ENCODE assay signal across 11 cellular contexts in the genomic region with DNA sequence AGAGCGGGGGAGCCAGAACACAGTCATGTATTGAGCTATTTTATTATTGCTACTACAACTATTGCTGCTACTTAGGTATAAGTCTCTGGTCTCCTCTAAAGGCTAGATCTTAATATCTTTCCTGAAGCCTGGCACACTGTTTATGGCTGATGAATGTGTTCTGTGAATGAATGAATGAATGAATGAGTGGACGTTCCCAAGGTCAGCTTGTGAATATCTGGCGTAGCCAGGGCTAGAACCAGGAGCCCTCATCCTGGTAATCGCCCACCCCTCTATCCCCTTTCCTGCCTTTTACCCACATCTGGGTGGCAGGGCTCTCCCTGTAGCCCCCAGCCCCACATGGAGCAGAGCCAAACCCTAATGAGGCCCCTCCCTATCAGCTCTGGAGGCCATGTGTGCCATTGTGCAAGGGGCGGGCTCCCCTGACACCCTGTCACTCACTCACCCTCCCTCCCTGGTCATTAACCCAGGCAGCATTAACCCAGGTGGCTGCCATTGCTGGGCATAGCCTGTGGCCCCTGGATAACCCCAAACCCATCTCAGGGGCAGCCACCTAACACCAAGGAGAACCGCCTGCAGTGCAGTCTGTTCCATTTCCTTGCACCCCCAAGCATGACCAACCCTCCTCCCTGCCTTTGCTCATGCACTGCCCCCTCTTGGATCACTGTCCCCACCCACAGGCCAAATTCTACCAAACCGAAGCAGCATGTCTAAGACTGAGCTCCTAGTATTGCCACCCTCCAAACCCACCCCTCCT. TPM values are rescaled to one million over a fixed set of nuclear protein-coding genes. Genes with fewer than 3 reads are reported as not detected.
DNase-seq lines count a peak whose midpoint lies in the region; ATAC-seq and TF ChIP-seq lines count a peak whose summit lies in the region.
"Had no signal": no experiment of that assay in that cellular context is flagged by ENCODE, and none has a peak within 500 bp of the region (broad histone marks: within the 10 kb centered on the region; RNA-seq: fewer than 3 reads in every experiment).

No MANE protein-coding gene starts in this region.

- no peaks in the 10 kb centered on the region for H3K9me3 Mint-ChIP-seq in H9
- H3K9me3 Mint-ChIP-seq in activated naive CD8-positive, alpha-beta T cell treated with anti-CD3 and anti-CD28 coated beads, Interleukin-2, amount 50 U/mL, for 24 hours, result no peaks in the 10 kb centered on the region
- no peaks in the 10 kb centered on the region for H3K9me3 Mint-ChIP-seq in nephron progenitor cell
- no peaks in the 10 kb centered on the region for H3K9me3 Mint-ChIP-seq in mesothelial cell of epicardium

- peaks cover 3% of the 10 kb centered on the region; the same call in 1 of the 2 replicates for H3K4me1 ChIP-seq in H9 (ENCODE audit: insufficient read depth, low read length)

- H3K4me3 ChIP-seq in GM06990 (replicated peaks; ENCODE audit: low read depth, low read length), result peak overlapping the region; percentile 91
- H3K4me3 ChIP-seq: lung had no signal

- H3K4ac ChIP-seq in H9 (ENCODE audit: low read depth, low read length), result no peak overlapping the region

- no peak overlapping the region for H2BK15ac ChIP-seq in H9 (ENCODE audit: low read depth, low read length)

- H2BK12ac ChIP-seq in H9 (ENCODE audit: insufficient read length, low read depth, low read length), result no peak overlapping the region

- H3K9me3 ChIP-seq in H9 (ENCODE audit: control insufficient read depth, low read depth, low read length), result no peaks in the 10 kb centered on the region

- no peak overlapping the region for H3T11ph ChIP-seq in H9 (ENCODE audit: low read length)

- H2AFZ ChIP-seq in H9 (ENCODE audit: low read length), result no peak overlapping the region

- no peak overlapping the region for H2BK20ac ChIP-seq in H9 (ENCODE audit: low read depth, low read length, poor library complexity, severe bottlenecking)

- H3K27ac Mint-ChIP-seq in H9 (peak overlapping the region; percentile 5 to 73 (median 20); a peak in 2 of 7 replicates), nephron progenitor cell (peak overlapping the region; percentile 60), mesothelial cell of epicardium (no peak overlapping the region)
- H3K27ac Mint-ChIP-seq in activated naive CD8-positive, alpha-beta T cell treated with anti-CD3 and anti-CD28 coated beads, Interleukin-2, amount 50 U/mL, for 24 hours, result peak overlapping the region; percentile 97

- H3K79me1 ChIP-seq in H9 (ENCODE audit: insufficient read depth, low read depth, low read length, poor library complexity, severe bottlenecking), result no peaks in the 10 kb centered on the region

- no peak overlapping the region for H3K56ac ChIP-seq in H9 (ENCODE audit: insufficient read length, low read depth, low read length)

- ATAC-seq in activated naive CD8-positive, alpha-beta T cell treated with anti-CD3 and anti-CD28 coated beads, Interleukin-2, amount 50 U/mL, for 24 hours, result no peak

- H3K27ac ChIP-seq in H9 (ENCODE audit: insufficient read length, low read depth, low read length), result no peak overlapping the region

- no peak overlapping the region for H2BK5ac ChIP-seq in H9 (ENCODE audit: insufficient read length, low read length)

- no peak overlapping the region for H3K18ac ChIP-seq in H9 (ENCODE audit: insufficient read length, low read depth, low read length)

- no peaks in the 10 kb centered on the region for H4K20me1 ChIP-seq in H9 (ENCODE audit: control insufficient read depth, insufficient read depth, insufficient read length)

- H3K4me1 Mint-ChIP-seq in H9, result peaks cover 56 to 60% of the 10 kb centered on the region in 2 experiments
- H3K4me1 Mint-ChIP-seq in activated naive CD8-positive, alpha-beta T cell treated with anti-CD3 and anti-CD28 coated beads, Interleukin-2, amount 50 U/mL, for 24 hours, result peaks cover 81% of the 10 kb centered on the region
- H3K4me1 Mint-ChIP-seq in nephron progenitor cell, result peaks cover 76% of the 10 kb centered on the region
- H3K4me1 Mint-ChIP-seq in mesothelial cell of epicardium, result peaks cover 47% of the 10 kb centered on the region

- no peak overlapping the region for H4K5ac ChIP-seq in H9 (ENCODE audit: insufficient read length, low read depth, low read length)

- no peaks in the 10 kb centered on the region for H3K27me3 Mint-ChIP-seq in H9 (ENCODE audit: low read depth)
- H3K27me3 Mint-ChIP-seq in activated naive CD8-positive, alpha-beta T cell treated with anti-CD3 and anti-CD28 coated beads, Interleukin-2, amount 50 U/mL, for 24 hours, result no peaks in the 10 kb centered on the region
- no peaks in the 10 kb centered on the region for H3K27me3 Mint-ChIP-seq in nephron progenitor cell (ENCODE audit: low read depth, poor library complexity)
- H3K27me3 Mint-ChIP-seq in mesothelial cell of epicardium (ENCODE audit: low read depth), result no peaks in the 10 kb centered on the region

- H3K14ac ChIP-seq in H9 (ENCODE audit: insufficient read depth, low read length), result no peak overlapping the region

- no peak overlapping the region for H3K23ac ChIP-seq in H9 (ENCODE audit: insufficient read length, low read depth, low read length)

- TF ChIP-seq CTCF in GM06990 (IDR thresholded peaks at IDR 0.05; ENCODE audit: insufficient read depth, low read length, poor library complexity, severe bottlenecking) (peak; percentile 37), H9 (conservative IDR thresholded peaks at IDR 0.05) (no peak), nephron progenitor cell (IDR thresholded peaks at IDR 0.05) (no peak), mesothelial cell of epicardium (IDR thresholded peaks at IDR 0.05; ENCODE audit: unreplicated experiment) (no peak)

- no peak overlapping the region for H3K9ac ChIP-seq in H9 (ENCODE audit: extremely low read depth, insufficient read length, low read length)

- peaks cover 7% of the 10 kb centered on the region for H3K36me3 ChIP-seq in GM06990 (ENCODE audit: control insufficient read depth, insufficient read depth, low read length)

- H3K79me2 ChIP-seq in H9 (ENCODE audit: insufficient read depth, low read length), result no peaks in the 10 kb centered on the region; the same call in 1 of the 2 replicates

- no peak overlapping the region for H2AK5ac ChIP-seq in H9 (ENCODE audit: insufficient read length, low read length)

- no peak overlapping the region for H4K8ac ChIP-seq in H9 (replicated peaks; ENCODE audit: insufficient read length, low read depth, low read length)

- H3K4me2 ChIP-seq in H9 (ENCODE audit: insufficient read depth, insufficient read length, low read length), result no peak overlapping the region

- WGBS in H9 (ENCODE audit: extremely low coverage, insufficient read length, low lambda C conversion rate), result no CpG with 5 or more reads among the region's 7 CpGs

- DNase-seq in GM06990 (ENCODE audit: extremely low read depth, insufficient read length), result no peak
- no peak for DNase-seq in H9
- peak; percentile 36 for DNase-seq in activated naive CD8-positive, alpha-beta T cell treated with anti-CD3 and anti-CD28 coated beads, Interleukin-2, amount 50 U/mL, for 24 hours
- no peak for DNase-seq in nephron progenitor cell
- no peak for DNase-seq in putamen (ENCODE audit: low spot score)
- no peak for DNase-seq in T1000 (lab: John Stamatoyannopoulos, UW)
- DNase-seq in effector CD8-positive, alpha-beta T cell (lab: John Stamatoyannopoulos, UW), result no peak
- DNase-seq in mesothelial cell of epicardium (ENCODE audit: low spot score in 2 of 2, unreplicated experiment in 2 of 2), result no peak
- DNase-seq: OCI-M1, small intestine had no signal

- H3K23me2 ChIP-seq in H9 (ENCODE audit: insufficient read length, low read depth, low read length, poor library complexity, severe bottlenecking), result no peaks in the 10 kb centered on the region

- H4K91ac ChIP-seq in H9 (ENCODE audit: insufficient read length, low read depth, low read length), result no peak overlapping the region

- H3K36me3 Mint-ChIP-seq in H9 (ENCODE audit: insufficient read depth in 1 of 3, low read depth in 3 of 3) (peaks cover 0 to 16% (median 0%) of the 10 kb centered on the region in 3 experiments; a peak in 4 of 7 replicates), nephron progenitor cell (ENCODE audit: low read depth) (no peaks in the 10 kb centered on the region), mesothelial cell of epicardium (no peaks in the 10 kb centered on the region)
- H3K36me3 Mint-ChIP-seq in activated naive CD8-positive, alpha-beta T cell treated with anti-CD3 and anti-CD28 coated beads, Interleukin-2, amount 50 U/mL, for 24 hours (ENCODE audit: low read depth), result peaks cover 58% of the 10 kb centered on the region

- H3K4me3 Mint-ChIP-seq in H9 (no peak overlapping the region; a peak in 1 of 5 replicates), nephron progenitor cell (no peak overlapping the region), mesothelial cell of epicardium (no peak overlapping the region)
- H3K4me3 Mint-ChIP-seq in activated naive CD8-positive, alpha-beta T cell treated with anti-CD3 and anti-CD28 coated beads, Interleukin-2, amount 50 U/mL, for 24 hours, result peak overlapping the region; percentile 87

- H2BK120ac ChIP-seq in H9 (ENCODE audit: low read depth, low read length, poor library complexity, severe bottlenecking), result no peak overlapping the region

- H3K27me3 ChIP-seq in GM06990 (replicated peaks; ENCODE audit: control insufficient read depth, insufficient read depth, low read length) (no peaks in the 10 kb centered on the region), H9 (ENCODE audit: insufficient read depth, low read length) (no peaks in the 10 kb centered on the region)

RNA-seq across cellular contexts. Expression of a gene that starts 2.0 kb away (rescaled TPM):
- 19.7 and 20.8 TPM in 2 replicates for total RNA-seq in H9 (2021)
- 19.6 to 24.0 TPM (median 23.1 TPM) in 3 replicates for total RNA-seq in mesothelial cell of epicardium
